Comparison of ENCODE assay signal across 2 cellular contexts in genomic region chr5:179819296-179820126, GRCh38.
A peak's percentile ranks its signal among the peaks of the same experiment; 100 is the strongest.
TF ChIP-seq lines count a peak whose summit lies in the region.

No MANE protein-coding gene starts in this region.

TF ChIP-seq in HCT116, 20 proteins besides CTCF, POLR2A, EP300 and RAD21:
- TF ChIP-seq SIN3A (IDR thresholded peaks at IDR 0.05; ENCODE audit: low read depth) (no peak), SRF (IDR thresholded peaks at IDR 0.05; ENCODE audit: low read depth) (no peak), POLR2AphosphoS5 (IDR thresholded peaks at IDR 0.05; ENCODE audit: low read depth, low read length) (0 out of 2 replicates have a peak, but pooled peaks have one; percentile 8), ZFX (IDR thresholded peaks at IDR 0.05) (peak; percentile 92)
TF ChIP-seq in HCT116: peak in this region for 2.

TF ChIP-seq in K562, 482 proteins besides CTCF, POLR2A, EP300 and RAD21 (continues in another document):
- peak; percentile 77 for TF ChIP-seq RBFOX2 (IDR thresholded peaks at IDR 0.05; ENCODE audit: low read depth, low read length)
- TF ChIP-seq KAT8 (IDR thresholded peaks at IDR 0.05; ENCODE audit: low read depth): no peak
- TF ChIP-seq DPF2 (IDR thresholded peaks at IDR 0.05): no peak
- peak; percentile 97 for TF ChIP-seq DMBX1 (CRISPR knock-in tag; IDR thresholded peaks at IDR 0.05; ENCODE audit: borderline replicate concordance)
- no peak for TF ChIP-seq ARHGAP35 (IDR thresholded peaks at IDR 0.05; ENCODE audit: partially characterized antibody)
- TF ChIP-seq MTA3 (IDR thresholded peaks at IDR 0.05; ENCODE audit: borderline replicate concordance): peak; percentile 7; the same call in 1 of the 2 replicates
- TF ChIP-seq, protein P1, sequence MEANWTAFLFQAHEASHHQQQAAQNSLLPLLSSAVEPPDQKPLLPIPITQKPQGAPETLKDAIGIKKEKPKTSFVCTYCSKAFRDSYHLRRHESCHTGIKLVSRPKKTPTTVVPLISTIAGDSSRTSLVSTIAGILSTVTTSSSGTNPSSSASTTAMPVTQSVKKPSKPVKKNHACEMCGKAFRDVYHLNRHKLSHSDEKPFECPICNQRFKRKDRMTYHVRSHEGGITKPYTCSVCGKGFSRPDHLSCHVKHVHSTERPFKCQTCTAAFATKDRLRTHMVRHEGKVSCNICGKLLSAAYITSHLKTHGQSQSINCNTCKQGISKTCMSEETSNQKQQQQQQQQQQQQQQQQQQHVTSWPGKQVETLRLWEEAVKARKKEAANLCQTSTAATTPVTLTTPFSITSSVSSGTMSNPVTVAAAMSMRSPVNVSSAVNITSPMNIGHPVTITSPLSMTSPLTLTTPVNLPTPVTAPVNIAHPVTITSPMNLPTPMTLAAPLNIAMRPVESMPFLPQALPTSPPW (CRISPR knock-in tag; IDR thresholded peaks at IDR 0.05): peak; percentile 64; the same call in 1 of the 2 replicates
- peak; percentile 40 for TF ChIP-seq TFE3 (CRISPR knock-in tag; IDR thresholded peaks at IDR 0.05)
- TF ChIP-seq, protein P2, sequence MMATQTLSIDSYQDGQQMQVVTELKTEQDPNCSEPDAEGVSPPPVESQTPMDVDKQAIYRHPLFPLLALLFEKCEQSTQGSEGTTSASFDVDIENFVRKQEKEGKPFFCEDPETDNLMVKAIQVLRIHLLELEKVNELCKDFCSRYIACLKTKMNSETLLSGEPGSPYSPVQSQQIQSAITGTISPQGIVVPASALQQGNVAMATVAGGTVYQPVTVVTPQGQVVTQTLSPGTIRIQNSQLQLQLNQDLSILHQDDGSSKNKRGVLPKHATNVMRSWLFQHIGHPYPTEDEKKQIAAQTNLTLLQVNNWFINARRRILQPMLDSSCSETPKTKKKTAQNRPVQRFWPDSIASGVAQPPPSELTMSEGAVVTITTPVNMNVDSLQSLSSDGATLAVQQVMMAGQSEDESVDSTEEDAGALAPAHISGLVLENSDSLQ (IDR thresholded peaks at IDR 0.05): no peak
- TF ChIP-seq SMC3 (conservative IDR thresholded peaks at IDR 0.05; ENCODE audit: insufficient read depth, low read depth, low read length): no peak
- peak; percentile 80; the same call in 1 of the 2 replicates for TF ChIP-seq ZNF77 (CRISPR knock-in tag; IDR thresholded peaks at IDR 0.05)
- peak; percentile 95 for TF ChIP-seq BACH1 (tag; IDR thresholded peaks at IDR 0.05)
- no peak for TF ChIP-seq STAT5A (IDR thresholded peaks at IDR 0.05; ENCODE audit: borderline replicate concordance, low read length)
- TF ChIP-seq BRF1 (IDR thresholded peaks at IDR 0.05; ENCODE audit: borderline replicate concordance, extremely low read depth, insufficient read length): no peak
- 0 out of 2 replicates have a peak, but pooled peaks have one; percentile 84 for TF ChIP-seq RHOXF2B (CRISPR knock-in tag; conservative IDR thresholded peaks at IDR 0.05)
- no peak for TF ChIP-seq PHF21A (IDR thresholded peaks at IDR 0.05; ENCODE audit: borderline replicate concordance, low read depth)
- TF ChIP-seq HBP1 (CRISPR knock-in tag; IDR thresholded peaks at IDR 0.05): peak; percentile 88
- TF ChIP-seq HIVEP1 (CRISPR knock-in tag; IDR thresholded peaks at IDR 0.05): peak; percentile 84
- peak; percentile 11; the same call in 1 of the 2 replicates for TF ChIP-seq TFAP4 (CRISPR knock-in tag; IDR thresholded peaks at IDR 0.05; ENCODE audit: borderline replicate concordance)
- TF ChIP-seq EGR1 (conservative IDR thresholded peaks at IDR 0.05): no peak
- peak; percentile 96 for TF ChIP-seq ZFX (CRISPR knock-in tag; IDR thresholded peaks at IDR 0.05)
- no peak for TF ChIP-seq ZNF232 (CRISPR knock-in tag; IDR thresholded peaks at IDR 0.05)
- peak; percentile 89 for TF ChIP-seq C11orf30 (IDR thresholded peaks at IDR 0.05; ENCODE audit: low read depth)
- TF ChIP-seq, protein P3, sequence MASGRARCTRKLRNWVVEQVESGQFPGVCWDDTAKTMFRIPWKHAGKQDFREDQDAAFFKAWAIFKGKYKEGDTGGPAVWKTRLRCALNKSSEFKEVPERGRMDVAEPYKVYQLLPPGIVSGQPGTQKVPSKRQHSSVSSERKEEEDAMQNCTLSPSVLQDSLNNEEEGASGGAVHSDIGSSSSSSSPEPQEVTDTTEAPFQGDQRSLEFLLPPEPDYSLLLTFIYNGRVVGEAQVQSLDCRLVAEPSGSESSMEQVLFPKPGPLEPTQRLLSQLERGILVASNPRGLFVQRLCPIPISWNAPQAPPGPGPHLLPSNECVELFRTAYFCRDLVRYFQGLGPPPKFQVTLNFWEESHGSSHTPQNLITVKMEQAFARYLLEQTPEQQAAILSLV (tag; IDR thresholded peaks at IDR 0.05): peak; percentile 56; the same call in 1 of the 2 replicates
- peak; percentile 72; the same call in 1 of the 2 replicates for TF ChIP-seq ZNF23 (CRISPR knock-in tag; IDR thresholded peaks at IDR 0.05)
- no peak for TF ChIP-seq HMGXB4 (CRISPR knock-in tag; IDR thresholded peaks at IDR 0.05)
- no peak for TF ChIP-seq ZNF384 (IDR thresholded peaks at IDR 0.05; ENCODE audit: low read depth, low read length)
- TF ChIP-seq MTF1 (CRISPR knock-in tag; IDR thresholded peaks at IDR 0.05; ENCODE audit: borderline replicate concordance): peak; percentile 90
- no peak for TF ChIP-seq RFX7 (CRISPR knock-in tag; IDR thresholded peaks at IDR 0.05)
- TF ChIP-seq RUNX1 (IDR thresholded peaks at IDR 0.05; ENCODE audit: low read depth): no peak
- TF ChIP-seq RREB1 (CRISPR knock-in tag; IDR thresholded peaks at IDR 0.05): peak; percentile 95
- no peak for TF ChIP-seq ZNF12 (CRISPR knock-in tag; IDR thresholded peaks at IDR 0.05)
- TF ChIP-seq HNRNPH1 (optimal IDR thresholded peaks at IDR 0.05; ENCODE audit: low read depth, low read length): no peak
- no peak for TF ChIP-seq SRSF1 (IDR thresholded peaks at IDR 0.05; ENCODE audit: low read depth, low read length)
- no peak for TF ChIP-seq MCM5 (IDR thresholded peaks at IDR 0.05; ENCODE audit: low read depth)
- no peak for TF ChIP-seq PHB (CRISPR knock-in tag; IDR thresholded peaks at IDR 0.05)
- peak; percentile 91 for TF ChIP-seq KLF6 (CRISPR knock-in tag; IDR thresholded peaks at IDR 0.05; ENCODE audit: borderline replicate concordance)
- TF ChIP-seq, protein P4, sequence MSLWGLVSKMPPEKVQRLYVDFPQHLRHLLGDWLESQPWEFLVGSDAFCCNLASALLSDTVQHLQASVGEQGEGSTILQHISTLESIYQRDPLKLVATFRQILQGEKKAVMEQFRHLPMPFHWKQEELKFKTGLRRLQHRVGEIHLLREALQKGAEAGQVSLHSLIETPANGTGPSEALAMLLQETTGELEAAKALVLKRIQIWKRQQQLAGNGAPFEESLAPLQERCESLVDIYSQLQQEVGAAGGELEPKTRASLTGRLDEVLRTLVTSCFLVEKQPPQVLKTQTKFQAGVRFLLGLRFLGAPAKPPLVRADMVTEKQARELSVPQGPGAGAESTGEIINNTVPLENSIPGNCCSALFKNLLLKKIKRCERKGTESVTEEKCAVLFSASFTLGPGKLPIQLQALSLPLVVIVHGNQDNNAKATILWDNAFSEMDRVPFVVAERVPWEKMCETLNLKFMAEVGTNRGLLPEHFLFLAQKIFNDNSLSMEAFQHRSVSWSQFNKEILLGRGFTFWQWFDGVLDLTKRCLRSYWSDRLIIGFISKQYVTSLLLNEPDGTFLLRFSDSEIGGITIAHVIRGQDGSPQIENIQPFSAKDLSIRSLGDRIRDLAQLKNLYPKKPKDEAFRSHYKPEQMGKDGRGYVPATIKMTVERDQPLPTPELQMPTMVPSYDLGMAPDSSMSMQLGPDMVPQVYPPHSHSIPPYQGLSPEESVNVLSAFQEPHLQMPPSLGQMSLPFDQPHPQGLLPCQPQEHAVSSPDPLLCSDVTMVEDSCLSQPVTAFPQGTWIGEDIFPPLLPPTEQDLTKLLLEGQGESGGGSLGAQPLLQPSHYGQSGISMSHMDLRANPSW (CRISPR knock-in tag; IDR thresholded peaks at IDR 0.05): no peak
- peak; percentile 72; the same call in 1 of the 2 replicates for TF ChIP-seq ZNF586 (CRISPR knock-in tag; conservative IDR thresholded peaks at IDR 0.05)
